In the genomic region with DNA sequence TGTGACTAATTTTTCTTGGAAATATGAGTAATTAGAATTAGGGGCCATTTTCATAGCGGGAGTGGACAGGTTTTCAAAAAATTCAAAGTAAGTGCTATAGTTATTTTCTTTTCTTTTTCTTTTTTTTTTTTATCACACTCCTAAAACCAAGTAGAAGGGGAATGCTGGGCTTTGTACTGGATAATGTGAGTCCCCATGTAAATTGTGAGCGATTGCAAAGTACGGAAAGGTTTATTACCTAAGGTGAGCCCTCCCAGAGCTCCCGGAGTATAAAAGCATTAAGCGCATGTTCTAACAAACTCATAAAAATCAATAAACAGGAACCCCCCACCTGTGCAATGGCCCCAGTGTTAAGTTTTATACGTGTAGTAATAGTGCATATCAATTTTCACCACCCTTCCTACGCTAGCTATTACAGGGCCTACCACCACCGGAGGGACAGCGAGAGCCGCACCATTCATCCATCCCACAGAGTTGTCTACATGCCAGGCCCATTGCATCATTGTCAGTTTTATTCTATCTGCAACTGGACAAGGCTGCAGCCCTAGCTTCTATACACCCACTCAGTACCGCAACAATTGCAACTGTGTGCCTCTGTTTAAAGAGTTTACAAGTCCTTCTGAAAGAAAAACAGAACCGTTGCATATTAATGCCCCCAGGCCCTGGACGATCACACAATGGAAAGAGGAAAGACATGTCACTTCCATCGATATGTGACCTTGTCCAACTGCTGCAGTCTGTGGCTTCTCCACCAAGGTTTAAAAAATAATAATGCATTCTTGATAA, we compare ENCODE assay signal across 12 cellular contexts. TPM values are rescaled to one million over a fixed set of nuclear protein-coding genes. Genes with fewer than 3 reads are reported as not detected.
DNase-seq lines count a peak whose midpoint lies in the region; TF ChIP-seq lines count a peak whose summit lies in the region.
"Had no signal": no experiment of that assay in that cellular context is flagged by ENCODE, and none has a peak within 500 bp of the region (broad histone marks: within the 10 kb centered on the region; RNA-seq: fewer than 3 reads in every experiment).

No MANE protein-coding gene starts in this region.

- no peak overlapping the region for H3K4me3 Mint-ChIP-seq in nephron progenitor cell
- H3K4me3 Mint-ChIP-seq: activated T-helper 1 cell treated with anti-CD3 and anti-CD28 coated beads, Interleukin-12 subunit alpha, Interleukin-12 subunit beta, Interleukin-2, Interleukin-4 antibody, amounts not matched to agents 30 ng/mL and 10 ng/mL and 1 ng/mL, durations not matched to agents 14 hours and 24 hours and 36 hours had no signal

- H3K27ac ChIP-seq in SJSA1, result peak overlapping the region; percentile 89
- H3K27ac ChIP-seq: SJCRH30 had no signal

- H3K9me3 ChIP-seq in SJSA1 (replicated peaks), result no peaks in the 10 kb centered on the region
- H3K9me3 ChIP-seq: SJCRH30 had no signal

- peaks cover 51% of the 10 kb centered on the region for H3K4me1 ChIP-seq in SJSA1 (replicated peaks)

- no peak overlapping the region for H3K4me3 ChIP-seq in AG09309 (ENCODE audit: control insufficient read depth, low read depth, low read length)
- no peak overlapping the region for H3K4me3 ChIP-seq in SJSA1
- H3K4me3 ChIP-seq in fibroblast of pulmonary artery (replicated peaks; ENCODE audit: low read depth, low read length), result no peak overlapping the region
- H3K4me3 ChIP-seq: SJCRH30 had no signal

- H3K4me1 Mint-ChIP-seq in nephron progenitor cell, result peaks cover 65% of the 10 kb centered on the region

- H3K27me3 ChIP-seq in SJSA1 (replicated peaks), result no peaks in the 10 kb centered on the region
- H3K27me3 ChIP-seq: SJCRH30 had no signal

- DNase-seq in AG09309 (ENCODE audit: low read depth) (peak; percentile 42), SJSA1 (ENCODE audit: low read depth in 1 of 2, low spot score in 2 of 2) (peak; percentile 77 to 80), fibroblast of pulmonary artery (ENCODE audit: low read depth) (peak; percentile 90), nephron progenitor cell (no peak), NCI-H2171 (lab: John Stamatoyannopoulos, UW) (no peak), OCI-M1 (lab: John Stamatoyannopoulos, UW) (no peak), T-helper 2 cell (no peak), NCI-H526 (lab: John Stamatoyannopoulos, UW) (no peak)
- DNase-seq: COR-L47; SJCRH30; stimulated activated CD4-positive, alpha-beta T cell treated with anti-CD3 and anti-CD28 coated beads, Interleukin-4, amount 100 ng/mL, for 1 hour had no signal

- H3K27ac Mint-ChIP-seq in nephron progenitor cell, result peak overlapping the region; percentile 23
- H3K27ac Mint-ChIP-seq: activated T-helper 1 cell treated with anti-CD3 and anti-CD28 coated beads, Interleukin-12 subunit alpha, Interleukin-12 subunit beta, Interleukin-2, Interleukin-4 antibody, amounts not matched to agents 30 ng/mL and 10 ng/mL and 1 ng/mL, durations not matched to agents 14 hours and 24 hours and 36 hours had no signal

- peak; percentile 13 for TF ChIP-seq CTCF in AG09309 (IDR thresholded peaks at IDR 0.05; ENCODE audit: control insufficient read depth, insufficient read depth, low read depth, low read length, missing control alignments)
- TF ChIP-seq CTCF in fibroblast of pulmonary artery (IDR thresholded peaks at IDR 0.05; ENCODE audit: low read length, missing control alignments), result peak; percentile 25
- TF ChIP-seq CTCF in nephron progenitor cell (IDR thresholded peaks at IDR 0.05), result no peak

- peaks cover 43% of the 10 kb centered on the region for H3K36me3 Mint-ChIP-seq in nephron progenitor cell (ENCODE audit: low read depth)

- peaks cover 8% of the 10 kb centered on the region for H3K36me3 ChIP-seq in SJSA1

- no peaks in the 10 kb centered on the region for H3K27me3 Mint-ChIP-seq in nephron progenitor cell (ENCODE audit: low read depth, poor library complexity)

- H3K9me3 Mint-ChIP-seq in nephron progenitor cell, result no peaks in the 10 kb centered on the region
- H3K9me3 Mint-ChIP-seq: activated T-helper 1 cell treated with anti-CD3 and anti-CD28 coated beads, Interleukin-12 subunit alpha, Interleukin-12 subunit beta, Interleukin-2, Interleukin-4 antibody, amounts not matched to agents 30 ng/mL and 10 ng/mL and 1 ng/mL, durations not matched to agents 14 hours and 24 hours and 36 hours had no signal

RNA-seq across cellular contexts. Expression of a gene that starts 58.7 kb away (rescaled TPM):
- total RNA-seq in SJSA1 (2014; rRNA removed; shearing (Covaris generic)), result 40.0 and 48.0 TPM in 2 replicates

Comparison
In these comparisons a context has a peak if more than half of its experiments do, and no peak if none do; other contexts are left out.
1. DNase-seq: peak in AG09309 (single experiment), SJSA1 (2 of 2) and fibroblast of pulmonary artery (single experiment); none in nephron progenitor cell (single experiment), NCI-H2171 (single experiment), OCI-M1 (single experiment), T-helper 2 cell (0 of 5) and NCI-H526 (0 of 2).